In genomic region chr17:304461-304860, GRCh38 we compare ENCODE assay signal across 20 cellular contexts. TPM values are rescaled to one million over a fixed set of nuclear protein-coding genes. Genes with fewer than 3 reads are reported as not detected.
DNase-seq lines count a peak whose midpoint lies in the region; ATAC-seq, FAIRE-seq and TF ChIP-seq lines count a peak whose summit lies in the region.
"Had no signal": no experiment of that assay in that cellular context is flagged by ENCODE, and none has a peak within 500 bp of the region (broad histone marks: within the 10 kb centered on the region; RNA-seq: fewer than 3 reads in every experiment).

No MANE protein-coding gene starts in this region.

- no peaks in the 10 kb centered on the region for H4K20me1 ChIP-seq in GM23248 (ENCODE audit: insufficient read depth)

- no peak overlapping the region for H3K4me2 ChIP-seq in GM23248 (ENCODE audit: unreplicated experiment)

- no peak for FAIRE-seq in H54 (lab: Jason Lieb, UNC)
- FAIRE-seq: endothelial cell of umbilical vein, GM12878, pancreas, RCC 7860 had no signal

- in situ Hi-C loops in GM23248 (cut with MboI), result no loop called here

- DNase-seq in GM23248 (peak; percentile 39), choroid plexus epithelial cell (ENCODE audit: low read depth) (peak; percentile 9), iris pigment epithelial cell (ENCODE audit: low read depth) (peak; percentile 4), psoas muscle (peak; percentile 53 to 63), SHP77 (lab: John Stamatoyannopoulos, UW) (no peak), H54 (ENCODE audit: insufficient read length, low spot score) (no peak), SJCRH30 (no peak), activated T-cell treated with anti-CD3 and anti-CD28 coated beads for 4 hours (no peak)
- DNase-seq: activated CD4-positive, CD25-positive, alpha-beta regulatory T cell; activated CD8-positive, alpha-beta memory T cell treated with anti-CD3 and anti-CD28 coated beads, Interleukin-2, amount 50 U/mL, for 4 hours; BE2C; DMS79 treated with DMSO at 0.1 percent for 48 hours; MM.1S; NCI-H774; T-cell had no signal

- TF ChIP-seq CTCF in choroid plexus epithelial cell (conservative IDR thresholded peaks at IDR 0.05; ENCODE audit: low read depth, low read length) (no peak), psoas muscle (IDR thresholded peaks at IDR 0.05) (no peak)

- H3K9me2 ChIP-seq in GM23248 (ENCODE audit: insufficient read depth), result no peaks in the 10 kb centered on the region

- H3K36me3 ChIP-seq in GM23248 (ENCODE audit: low read depth) (no peaks in the 10 kb centered on the region), psoas muscle (ENCODE audit: insufficient read depth in 1 of 2, low read depth in 1 of 2) (no peaks in the 10 kb centered on the region), SJCRH30 (no peaks in the 10 kb centered on the region)
- H3K36me3 ChIP-seq: BE2C had no signal

- ATAC-seq in psoas muscle, result no peak
- ATAC-seq: activated naive CD4-positive, alpha-beta T cell treated with anti-CD3 and anti-CD28 coated beads, Interleukin-2, amount 50 U/mL, for 72 hours; GM12878 had no signal

- no peaks in the 10 kb centered on the region for H3F3A ChIP-seq in GM23248 (ENCODE audit: insufficient read depth)

- no peak for TF ChIP-seq POLR2A in H54 (IDR thresholded peaks at IDR 0.05; ENCODE audit: low read depth, low read length)

- intact Hi-C loops in psoas muscle (cut with DNase I), result no loop called here

- H3K27me3 ChIP-seq in GM23248 (replicated peaks; ENCODE audit: insufficient read depth), result no peaks in the 10 kb centered on the region
- H3K27me3 ChIP-seq in psoas muscle (ENCODE audit: insufficient read depth in 3 of 3, low read length in 2 of 3), result no peaks in the 10 kb centered on the region
- H3K27me3 ChIP-seq in SJCRH30, result no peaks in the 10 kb centered on the region
- H3K27me3 ChIP-seq: BE2C, pancreas had no signal

- H3K9me3 ChIP-seq in GM23248 (ENCODE audit: low read depth) (no peaks in the 10 kb centered on the region), psoas muscle (no peaks in the 10 kb centered on the region), SJCRH30 (replicated peaks) (no peaks in the 10 kb centered on the region)
- H3K9me3 ChIP-seq: BE2C, pancreas had no signal

- H3K27ac ChIP-seq in GM23248 (no peak overlapping the region), psoas muscle (no peak overlapping the region), SJCRH30 (no peak overlapping the region)
- H3K27ac ChIP-seq: pancreas had no signal

- no peaks in the 10 kb centered on the region for H3K4me1 ChIP-seq in GM23248 (ENCODE audit: insufficient read depth)
- peaks cover 4% of the 10 kb centered on the region for H3K4me1 ChIP-seq in psoas muscle
- no peaks in the 10 kb centered on the region for H3K4me1 ChIP-seq in SJCRH30
- H3K4me1 ChIP-seq: BE2C had no signal

- H3K4me3 ChIP-seq in GM23248 (no peak overlapping the region), choroid plexus epithelial cell (ENCODE audit: low read depth, low read length) (no peak overlapping the region), psoas muscle (no peak overlapping the region), SJCRH30 (no peak overlapping the region)
- H3K4me3 ChIP-seq: GM12878, pancreas had no signal

- H3K79me2 ChIP-seq in GM23248 (ENCODE audit: insufficient read depth), result no peaks in the 10 kb centered on the region

- no peak overlapping the region for H2AFZ ChIP-seq in GM23248

- 41 to 42% methylated on average over 10 of the region's 10 CpGs for WGBS in GM23248 (ENCODE audit: low coverage in 1 of 2, low lambda C conversion rate in 2 of 2, missing lambda C conversion rate in 2 of 2), 2 experiments
- 35 to 53% (median 53%) methylated on average over 10 of the region's 10 CpGs for WGBS in psoas muscle, 3 donors

- no peak overlapping the region for H3K9ac ChIP-seq in GM23248

RNA-seq across cellular contexts. Expression of gene RPH3AL, which starts 48.1 kb away (rescaled TPM):
- total RNA-seq in GM23248 (2014; rRNA removed; shearing (Covaris generic)), result 2.7 and 13.4 TPM in 2 replicates
- polyA plus RNA-seq in GM23248 (2016; fragmentation: Nextera tagmentation; extraction: Ambion mirVana) (5.2 and 5.4 TPM in 2 replicates), psoas muscle (10 to 100 TPM in 1 of 3 donors, 1 to 10 TPM in 2; 3.7 to 11.8 (median 6.3) TPM)
- 10 to 100 TPM in 1 of 4 donors, 1 to 10 TPM in 3; 5.7 to 18.5 (median 9.8) TPM for total RNA-seq in psoas muscle
- 2.6 and 3.0 TPM in 2 replicates for total RNA-seq in SJCRH30 (2014; rRNA removed; shearing (Covaris generic))

Comparison
In these comparisons a context has a peak if more than half of its experiments do, and no peak if none do; other contexts are left out.
1. DNase-seq: peak in GM23248 (single experiment), choroid plexus epithelial cell (single experiment), iris pigment epithelial cell (single experiment) and psoas muscle (2 of 2); none in SHP77 (0 of 2), H54 (single experiment), SJCRH30 (0 of 2) and activated T-cell treated with anti-CD3 and anti-CD28 coated beads for 4 hours (single experiment).